ENCODE assay signal across 9 cellular contexts in the genomic region with DNA sequence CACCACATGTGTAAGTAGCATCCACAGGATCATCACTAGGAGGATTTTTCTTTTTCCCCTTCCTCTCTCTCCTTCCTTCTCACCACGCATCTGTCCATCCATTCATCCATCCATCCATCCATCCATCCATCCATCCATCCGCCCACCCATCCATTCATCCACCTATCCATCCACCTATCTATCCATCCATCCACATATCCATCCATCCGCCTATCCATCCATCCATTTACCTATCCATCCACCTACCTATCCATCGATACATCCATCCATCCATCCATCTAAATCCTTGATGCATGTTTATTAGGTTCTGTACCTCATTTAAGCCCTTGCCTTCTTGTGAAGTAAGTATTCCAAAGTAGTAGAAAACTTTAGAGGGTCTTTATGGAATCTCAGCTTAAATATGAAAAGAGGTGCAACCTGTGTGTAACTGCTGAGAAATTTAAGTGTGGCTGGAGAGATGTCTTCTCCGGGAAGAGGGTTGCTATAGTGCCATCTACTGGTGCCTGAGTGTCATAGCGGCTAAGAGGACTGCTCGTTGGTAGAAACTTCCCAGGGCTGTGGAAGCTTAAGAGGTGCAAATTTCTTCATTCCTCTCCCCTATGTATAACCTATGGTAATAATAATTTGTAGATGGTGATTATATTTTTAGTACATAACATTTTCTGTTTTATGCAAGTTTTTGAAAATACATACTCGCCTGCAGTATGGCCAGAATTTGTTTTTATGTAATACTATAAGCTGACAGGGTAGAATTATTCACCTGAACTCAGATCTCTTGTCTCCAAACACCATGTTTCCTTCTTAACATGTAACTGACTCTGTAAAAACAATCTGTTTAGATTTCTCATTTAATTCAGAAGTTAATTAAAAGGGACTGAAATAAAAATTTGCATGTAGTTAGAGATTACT. TPM values are rescaled to one million over a fixed set of nuclear protein-coding genes. Genes with fewer than 3 reads are reported as not detected.
DNase-seq lines count a peak whose midpoint lies in the region; ATAC-seq and TF ChIP-seq lines count a peak whose summit lies in the region.
"Had no signal": no experiment of that assay in that cellular context is flagged by ENCODE, and none has a peak within 500 bp of the region (broad histone marks: within the 10 kb centered on the region; RNA-seq: fewer than 3 reads in every experiment).

No MANE protein-coding gene starts in this region.

- POLR2A ChIA-PET in HEK293T (lab: Yijun Ruan, JAX) = no interaction called here

- ATAC-seq in activated T-cell treated with anti-CD3 and anti-CD28 coated beads, Interleukin-2, amount 50 U/mL, for 4 hours = no peak
- ATAC-seq in omental fat pad (ENCODE audit: low FRiP score) (peak; percentile 59), GM18873 (IDR thresholded peaks at IDR 0.05; ENCODE audit: low FRiP score, unreplicated experiment) (no peak), HG02938 (IDR thresholded peaks at IDR 0.05; ENCODE audit: unreplicated experiment) (no peak)

- H3K36me3 Mint-ChIP-seq in activated T-cell treated with anti-CD3 and anti-CD28 coated beads, Interleukin-2, amount 50 U/mL, for 4 hours (ENCODE audit: insufficient read depth) = no peaks in the 10 kb centered on the region

- no peaks in the 10 kb centered on the region for H3K9me3 Mint-ChIP-seq in activated T-cell treated with anti-CD3 and anti-CD28 coated beads, Interleukin-2, amount 50 U/mL, for 4 hours

- peak; percentile 13 for DNase-seq in COR-L47 (lab: John Stamatoyannopoulos, UW)
- DNase-seq in HEK293T (ENCODE audit: extremely low spot score) = peak; percentile 77
- DNase-seq in NCI-H774 (lab: John Stamatoyannopoulos, UW) = peak; percentile 54
- DNase-seq in activated T-cell treated with anti-CD3 and anti-CD28 coated beads, Interleukin-2, amount 50 U/mL, for 4 hours = peak; percentile 10
- DNase-seq in fibroblast of the conjunctiva (ENCODE audit: low read depth) = peak; percentile 47
- no peak for DNase-seq in omental fat pad (ENCODE audit: low spot score)

- H3K4me3 Mint-ChIP-seq in activated T-cell treated with anti-CD3 and anti-CD28 coated beads, Interleukin-2, amount 50 U/mL, for 4 hours = no peak overlapping the region

- CTCF ChIA-PET in HEK293T (lab: Yijun Ruan, JAX) = interaction anchor here (0.6 to 1.9 kb wide), 11 partner anchors 9 to 794 kb away, joined by 3 to 9 read pairs (median 4); no protein-coding TSS in a partner anchor

- no peaks in the 10 kb centered on the region for H3K4me1 Mint-ChIP-seq in activated T-cell treated with anti-CD3 and anti-CD28 coated beads, Interleukin-2, amount 50 U/mL, for 4 hours (ENCODE audit: low read depth)

- no peak for TF ChIP-seq CTCF in omental fat pad (IDR thresholded peaks at IDR 0.05)

- H3K27me3 Mint-ChIP-seq in activated T-cell treated with anti-CD3 and anti-CD28 coated beads, Interleukin-2, amount 50 U/mL, for 4 hours (ENCODE audit: low read depth) = peaks cover 21% of the 10 kb centered on the region

TF ChIP-seq in HEK293T, 16 proteins besides CTCF, POLR2A, EP300 and RAD21:
- 0 out of 2 replicates have a peak, but pooled peaks have one; percentile 31 for TF ChIP-seq CTBP1 (IDR thresholded peaks at IDR 0.05; ENCODE audit: borderline replicate concordance)
- no peak for TF ChIP-seq SP1 (IDR thresholded peaks at IDR 0.05)

RNA-seq across cellular contexts. Expression of a gene that starts 46.0 kb away (rescaled TPM):
- not detected for total RNA-seq in activated T-cell treated with anti-CD3 and anti-CD28 coated beads, Interleukin-2, amount 50 U/mL, for 4 hours
- total RNA-seq in omental fat pad = under 1 TPM in 1 of 4 donors, not detected in 3; 0.09 TPM
- total RNA-seq: SJSA1 had no signal
